In the genomic region with DNA sequence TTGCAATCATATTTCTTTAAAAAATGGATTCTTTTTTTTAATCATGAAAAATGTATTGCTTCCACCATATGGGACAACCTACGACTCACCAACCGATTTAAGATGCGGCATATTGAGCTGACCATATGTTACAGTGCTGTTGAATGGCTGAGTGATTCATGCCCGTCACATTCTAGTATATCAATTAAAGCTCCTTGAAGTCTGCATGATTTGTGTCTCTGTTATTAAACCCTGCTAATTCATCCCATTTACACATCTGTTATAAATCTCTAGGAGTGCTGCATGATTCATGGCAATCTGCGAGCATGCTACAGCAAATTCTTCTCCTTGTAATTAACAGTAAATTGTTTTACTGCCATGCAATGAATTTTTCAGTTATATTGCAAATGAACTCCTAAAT, we compare ENCODE assay signal across 2 cellular contexts.
TF ChIP-seq lines count a peak whose summit lies in the region.

No MANE protein-coding gene starts in this region.

TF ChIP-seq in IMR-90, 13 proteins besides CTCF, POLR2A, EP300 and RAD21 (continued from another document):
- TF ChIP-seq, protein P1, sequence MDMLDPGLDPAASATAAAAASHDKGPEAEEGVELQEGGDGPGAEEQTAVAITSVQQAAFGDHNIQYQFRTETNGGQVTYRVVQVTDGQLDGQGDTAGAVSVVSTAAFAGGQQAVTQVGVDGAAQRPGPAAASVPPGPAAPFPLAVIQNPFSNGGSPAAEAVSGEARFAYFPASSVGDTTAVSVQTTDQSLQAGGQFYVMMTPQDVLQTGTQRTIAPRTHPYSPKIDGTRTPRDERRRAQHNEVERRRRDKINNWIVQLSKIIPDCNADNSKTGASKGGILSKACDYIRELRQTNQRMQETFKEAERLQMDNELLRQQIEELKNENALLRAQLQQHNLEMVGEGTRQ (IDR thresholded peaks at IDR 0.05; ENCODE audit: low read depth, low read length), result no peak
- TF ChIP-seq CEBPB (IDR thresholded peaks at IDR 0.05; ENCODE audit: low read depth, low read length) (no peak), MAFK (IDR thresholded peaks at IDR 0.05; ENCODE audit: low read depth, low read length) (no peak), SMC3 (IDR thresholded peaks at IDR 0.05; ENCODE audit: low read depth, low read length) (no peak), NFE2L2 (IDR thresholded peaks at IDR 0.05; ENCODE audit: low read depth, low read length) (no peak)

TF ChIP-seq in SK-N-SH treated with all-trans-retinoic acid at 6 μM for 48 hours, 23 proteins besides CTCF, POLR2A, EP300 and RAD21 (continued from another document):
- TF ChIP-seq ZNF565 (CRISPR knock-in tag; conservative IDR thresholded peaks at IDR 0.05; ENCODE audit: low read depth) (no peak), ZC3H10 (CRISPR knock-in tag; IDR thresholded peaks at IDR 0.05) (peak; percentile 94), ZFP3 (CRISPR knock-in tag; IDR thresholded peaks at IDR 0.05) (no peak), POU6F1 (CRISPR knock-in tag; IDR thresholded peaks at IDR 0.05; ENCODE audit: borderline replicate concordance, low read depth) (no peak), ZNF8 (CRISPR knock-in tag; IDR thresholded peaks at IDR 0.05) (no peak), SNAI2 (CRISPR knock-in tag; IDR thresholded peaks at IDR 0.05) (no peak), CSRNP3 (CRISPR knock-in tag; IDR thresholded peaks at IDR 0.05) (no peak)
- TF ChIP-seq, protein P2, sequence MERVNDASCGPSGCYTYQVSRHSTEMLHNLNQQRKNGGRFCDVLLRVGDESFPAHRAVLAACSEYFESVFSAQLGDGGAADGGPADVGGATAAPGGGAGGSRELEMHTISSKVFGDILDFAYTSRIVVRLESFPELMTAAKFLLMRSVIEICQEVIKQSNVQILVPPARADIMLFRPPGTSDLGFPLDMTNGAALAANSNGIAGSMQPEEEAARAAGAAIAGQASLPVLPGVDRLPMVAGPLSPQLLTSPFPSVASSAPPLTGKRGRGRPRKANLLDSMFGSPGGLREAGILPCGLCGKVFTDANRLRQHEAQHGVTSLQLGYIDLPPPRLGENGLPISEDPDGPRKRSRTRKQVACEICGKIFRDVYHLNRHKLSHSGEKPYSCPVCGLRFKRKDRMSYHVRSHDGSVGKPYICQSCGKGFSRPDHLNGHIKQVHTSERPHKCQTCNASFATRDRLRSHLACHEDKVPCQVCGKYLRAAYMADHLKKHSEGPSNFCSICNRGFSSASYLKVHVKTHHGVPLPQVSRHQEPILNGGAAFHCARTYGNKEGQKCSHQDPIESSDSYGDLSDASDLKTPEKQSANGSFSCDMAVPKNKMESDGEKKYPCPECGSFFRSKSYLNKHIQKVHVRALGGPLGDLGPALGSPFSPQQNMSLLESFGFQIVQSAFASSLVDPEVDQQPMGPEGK (CRISPR knock-in tag; IDR thresholded peaks at IDR 0.05; ENCODE audit: borderline replicate concordance), result peak; percentile 54; the same call in 1 of the 2 replicates
- TF ChIP-seq, protein P3, sequence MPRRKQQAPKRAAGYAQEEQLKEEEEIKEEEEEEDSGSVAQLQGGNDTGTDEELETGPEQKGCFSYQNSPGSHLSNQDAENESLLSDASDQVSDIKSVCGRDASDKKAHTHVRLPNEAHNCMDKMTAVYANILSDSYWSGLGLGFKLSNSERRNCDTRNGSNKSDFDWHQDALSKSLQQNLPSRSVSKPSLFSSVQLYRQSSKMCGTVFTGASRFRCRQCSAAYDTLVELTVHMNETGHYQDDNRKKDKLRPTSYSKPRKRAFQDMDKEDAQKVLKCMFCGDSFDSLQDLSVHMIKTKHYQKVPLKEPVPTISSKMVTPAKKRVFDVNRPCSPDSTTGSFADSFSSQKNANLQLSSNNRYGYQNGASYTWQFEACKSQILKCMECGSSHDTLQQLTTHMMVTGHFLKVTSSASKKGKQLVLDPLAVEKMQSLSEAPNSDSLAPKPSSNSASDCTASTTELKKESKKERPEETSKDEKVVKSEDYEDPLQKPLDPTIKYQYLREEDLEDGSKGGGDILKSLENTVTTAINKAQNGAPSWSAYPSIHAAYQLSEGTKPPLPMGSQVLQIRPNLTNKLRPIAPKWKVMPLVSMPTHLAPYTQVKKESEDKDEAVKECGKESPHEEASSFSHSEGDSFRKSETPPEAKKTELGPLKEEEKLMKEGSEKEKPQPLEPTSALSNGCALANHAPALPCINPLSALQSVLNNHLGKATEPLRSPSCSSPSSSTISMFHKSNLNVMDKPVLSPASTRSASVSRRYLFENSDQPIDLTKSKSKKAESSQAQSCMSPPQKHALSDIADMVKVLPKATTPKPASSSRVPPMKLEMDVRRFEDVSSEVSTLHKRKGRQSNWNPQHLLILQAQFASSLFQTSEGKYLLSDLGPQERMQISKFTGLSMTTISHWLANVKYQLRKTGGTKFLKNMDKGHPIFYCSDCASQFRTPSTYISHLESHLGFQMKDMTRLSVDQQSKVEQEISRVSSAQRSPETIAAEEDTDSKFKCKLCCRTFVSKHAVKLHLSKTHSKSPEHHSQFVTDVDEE (CRISPR knock-in tag; IDR thresholded peaks at IDR 0.05), result no peak
